1 cellular context compared by ENCODE assay signal in genomic region chr12:52910248-52910883, GRCh38.
TF ChIP-seq lines count a peak whose summit lies in the region.

No MANE protein-coding gene starts in this region.

TF ChIP-seq in H1, 55 proteins besides CTCF, POLR2A, EP300 and RAD21:
- TF ChIP-seq FOSL1 (IDR thresholded peaks at IDR 0.05; ENCODE audit: insufficient read depth, low read depth, low read length) (no peak), RNF2 (IDR thresholded peaks at IDR 0.05; ENCODE audit: borderline replicate concordance, low read depth, low read length, missing control alignments, poor library complexity, severe bottlenecking) (no peak), CBX5 (IDR thresholded peaks at IDR 0.05; ENCODE audit: low read depth, low read length) (no peak), KDM1A (IDR thresholded peaks at IDR 0.05; ENCODE audit: borderline replicate concordance, low read length) (no peak), TEAD4 (IDR thresholded peaks at IDR 0.05; ENCODE audit: low read depth, low read length) (no peak), KDM4A (IDR thresholded peaks at IDR 0.05; ENCODE audit: low read depth, low read length, severe bottlenecking) (no peak), KDM5A (IDR thresholded peaks at IDR 0.05; ENCODE audit: low read length) (no peak), HDAC6 (IDR thresholded peaks at IDR 0.05; ENCODE audit: low read depth, low read length) (no peak), BRCA1 (IDR thresholded peaks at IDR 0.05; ENCODE audit: low read depth, low read length) (no peak), TAF7 (optimal IDR thresholded peaks at IDR 0.05; ENCODE audit: borderline replicate concordance, low read depth, low read length) (no peak), SP4 (IDR thresholded peaks at IDR 0.05; ENCODE audit: low read length) (no peak), CHD7 (IDR thresholded peaks at IDR 0.05; ENCODE audit: insufficient replicate concordance, low read length) (no peak), E2F6 (IDR thresholded peaks at IDR 0.05) (no peak)
